In the genomic region with DNA sequence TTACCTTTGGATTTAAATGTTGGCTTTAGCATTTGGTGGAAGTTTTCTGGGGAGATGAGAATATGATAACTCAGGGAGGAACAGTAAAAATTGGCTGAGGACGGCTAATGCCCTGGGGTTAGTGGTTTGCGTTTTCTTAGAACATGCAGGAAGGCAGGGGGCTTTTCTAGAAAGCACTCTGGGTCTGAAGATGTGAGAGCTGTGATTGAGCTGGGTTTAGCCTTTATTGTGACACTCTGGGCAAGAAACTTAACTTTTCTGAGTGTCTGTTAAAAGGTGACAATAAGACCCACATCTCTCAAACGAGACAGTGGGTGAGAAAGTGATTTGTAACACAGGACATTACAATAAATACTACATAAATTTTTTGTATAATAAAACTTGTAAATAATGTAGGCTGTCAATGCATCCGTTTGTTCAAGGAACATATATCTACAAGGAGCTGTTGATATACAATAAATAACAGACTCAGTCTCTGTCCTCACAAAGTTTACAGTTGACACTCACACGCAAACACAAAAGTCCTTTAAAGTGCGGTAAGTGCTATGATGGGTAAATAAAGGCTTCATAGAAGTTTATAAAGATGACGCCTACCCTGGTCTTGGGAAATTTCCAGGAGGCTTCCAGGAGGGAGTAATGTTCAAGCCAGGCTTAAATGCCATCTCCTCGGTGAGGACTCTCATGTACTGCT, we compare ENCODE assay signal across 11 cellular contexts.
"Had no signal": no experiment of that assay in that cellular context is flagged by ENCODE, and none has a peak within 500 bp of the region (broad histone marks: within the 10 kb centered on the region; RNA-seq: fewer than 3 reads in every experiment).

No MANE protein-coding gene starts in this region.

- H3K9me3 ChIP-seq: esophagus squamous epithelium, pancreas had no signal

- H3K36me3 Mint-ChIP-seq: WTC11 had no signal

- H3K27me3 ChIP-seq: esophagus squamous epithelium, pancreas had no signal

- DNase-seq: activated T-cell treated with anti-CD3 and anti-CD28 coated beads, Interleukin-2, amount 50 U/mL, for 1 hour; esophagus squamous epithelium; heart left ventricle; left ventricle myocardium superior; pancreas; stimulated activated CD4-positive, alpha-beta T cell treated with anti-CD3 and anti-CD28 coated beads, Interleukin-15, amount 100 ng/mL, for 24 hours; T-helper 17 cell; trophoblast cell had no signal

- H3K4me3 ChIP-seq: esophagus squamous epithelium, heart left ventricle, pancreas had no signal

- H3K36me3 ChIP-seq: esophagus squamous epithelium, heart left ventricle, pancreas had no signal

- H3K9me3 Mint-ChIP-seq: WTC11 had no signal

- H3K27ac Mint-ChIP-seq: activated CD4-positive, alpha-beta T cell treated with anti-CD3 and anti-CD28 coated beads, Interleukin-2, amount 10 ng/mL, durations not matched to agents 24 days and 14 days; activated naive CD4-positive, alpha-beta T cell treated with anti-CD3 and anti-CD28 coated beads, Interleukin-2, amount 50 U/mL, for 72 hours; T-helper 17 cell; WTC11 had no signal

- H3K4me3 Mint-ChIP-seq: activated CD4-positive, alpha-beta T cell treated with anti-CD3 and anti-CD28 coated beads, Interleukin-2, amount 10 ng/mL, durations not matched to agents 24 days and 14 days; T-helper 17 cell; WTC11 had no signal

- H3K27me3 Mint-ChIP-seq: activated CD4-positive, alpha-beta T cell treated with anti-CD3 and anti-CD28 coated beads, Interleukin-2, amount 10 ng/mL, durations not matched to agents 24 days and 14 days; T-helper 17 cell had no signal
